8 cellular contexts compared by ENCODE assay signal in the genomic region with DNA sequence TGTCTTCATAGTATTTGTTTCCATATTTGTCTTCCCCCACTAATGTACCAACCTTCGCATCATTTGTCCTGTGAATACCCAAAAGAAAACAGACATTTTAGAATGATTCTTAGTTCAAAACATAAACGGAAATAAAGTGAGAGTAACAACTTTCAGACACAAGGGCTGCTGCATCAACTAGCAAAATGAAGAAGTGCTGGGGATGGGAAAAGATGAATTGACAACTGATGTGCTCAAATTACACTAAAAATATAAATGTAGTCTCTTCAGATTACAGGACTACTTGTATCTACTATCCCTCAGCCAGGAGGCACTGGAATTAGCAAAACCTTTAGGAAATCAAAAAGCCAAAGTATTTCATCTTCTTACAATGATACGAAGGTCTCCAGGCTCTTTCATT. TPM values are rescaled to one million over a fixed set of nuclear protein-coding genes. Genes with fewer than 3 reads are reported as not detected.
DNase-seq lines count a peak whose midpoint lies in the region; ATAC-seq and TF ChIP-seq lines count a peak whose summit lies in the region.

No MANE protein-coding gene starts in this region.

- H3K9me2 ChIP-seq in Loucy (replicated peaks; ENCODE audit: low read depth, low read length) = no peaks in the 10 kb centered on the region

- peaks cover 57% of the 10 kb centered on the region for H3K79me2 ChIP-seq in Loucy (ENCODE audit: insufficient read depth, low read length)

- no peaks in the 10 kb centered on the region for H3K9me3 ChIP-seq in Loucy (ENCODE audit: insufficient read depth, low read depth, low read length)

- H3K4me1 Mint-ChIP-seq in CD14-positive monocyte = peaks cover 43% of the 10 kb centered on the region
- H3K4me1 Mint-ChIP-seq in dendritic cell treated with granulocyte-macrophage colony-stimulating factor and Interleukin-4, amounts not matched to agents 40 ng/mL and 50 ng/mL, for 4 days (ENCODE audit: low read depth) = peaks cover 53% of the 10 kb centered on the region
- H3K4me1 Mint-ChIP-seq in natural killer cell treated with Interleukin-12 subunit alpha and Interleukin-12 subunit beta and Interleukin-15 and Interleukin-18, amount 100 ng/mL, for 72 hours (ENCODE audit: low read depth in 2 of 2) = peaks cover 36 to 42% of the 10 kb centered on the region in 2 donors

- no peak for ATAC-seq in natural killer cell treated with Interleukin-12 subunit alpha and Interleukin-12 subunit beta and Interleukin-15 and Interleukin-18, amount 100 ng/mL, for 72 hours
- ATAC-seq in GM21528 (IDR thresholded peaks at IDR 0.05; ENCODE audit: low FRiP score, unreplicated experiment) = no peak

- TF ChIP-seq CTCF in CD14-positive monocyte (IDR thresholded peaks at IDR 0.05) (no peak), Loucy (conservative IDR thresholded peaks at IDR 0.05; ENCODE audit: low read length) (no peak)

- H3K27ac Mint-ChIP-seq in CD14-positive monocyte = peak overlapping the region; percentile 91 to 95 (median 93)
- peak overlapping the region; percentile 93 for H3K27ac Mint-ChIP-seq in dendritic cell treated with granulocyte-macrophage colony-stimulating factor and Interleukin-4, amounts not matched to agents 40 ng/mL and 50 ng/mL, for 4 days
- H3K27ac Mint-ChIP-seq in natural killer cell treated with Interleukin-12 subunit alpha and Interleukin-12 subunit beta and Interleukin-15 and Interleukin-18, amount 100 ng/mL, for 72 hours = peak overlapping the region; percentile 80 to 97

- H2AFZ ChIP-seq in Loucy (ENCODE audit: low read length) = peak overlapping the region; percentile 98; the same call in 1 of the 2 replicates

- H3K4me1 ChIP-seq in Loucy (ENCODE audit: insufficient read depth, low read length, poor library complexity, severe bottlenecking) = peaks cover 35% of the 10 kb centered on the region

- peak overlapping the region; percentile 93 to 97 for H3K4me3 Mint-ChIP-seq in CD14-positive monocyte
- H3K4me3 Mint-ChIP-seq in dendritic cell treated with granulocyte-macrophage colony-stimulating factor and Interleukin-4, amounts not matched to agents 40 ng/mL and 50 ng/mL, for 4 days = peak overlapping the region; percentile 89
- H3K4me3 Mint-ChIP-seq in natural killer cell treated with Interleukin-12 subunit alpha and Interleukin-12 subunit beta and Interleukin-15 and Interleukin-18, amount 100 ng/mL, for 72 hours = peak overlapping the region; percentile 79

- peaks cover 4 to 20% (median 12%) of the 10 kb centered on the region in 7 donors for H3K9me3 Mint-ChIP-seq in CD14-positive monocyte
- H3K9me3 Mint-ChIP-seq in dendritic cell treated with granulocyte-macrophage colony-stimulating factor and Interleukin-4, amounts not matched to agents 40 ng/mL and 50 ng/mL, for 4 days = peaks cover 11% of the 10 kb centered on the region
- peaks cover 8% of the 10 kb centered on the region for H3K9me3 Mint-ChIP-seq in natural killer cell treated with Interleukin-12 subunit alpha and Interleukin-12 subunit beta and Interleukin-15 and Interleukin-18, amount 100 ng/mL, for 72 hours

- H3K27me3 ChIP-seq in Loucy (ENCODE audit: insufficient read depth, low read length, poor library complexity, severe bottlenecking) = no peaks in the 10 kb centered on the region

- intact Hi-C loops in CD14-positive monocyte (cut with micrococcal nuclease) = no loop called here
- intact Hi-C loops in dendritic cell treated with granulocyte-macrophage colony-stimulating factor and Interleukin-4, amounts not matched to agents 40 ng/mL and 50 ng/mL, for 4 days (cut with micrococcal nuclease) = no loop called here

- peak overlapping the region; percentile 91 for H3K9ac ChIP-seq in Loucy (ENCODE audit: low read depth, low read length, poor library complexity, severe bottlenecking)

- H3F3A ChIP-seq in Loucy (ENCODE audit: low read depth) = no peaks in the 10 kb centered on the region

- H3K4me2 ChIP-seq in Loucy (ENCODE audit: low read depth, low read length, poor library complexity, severe bottlenecking) = peak overlapping the region; percentile 83

- H3K36me3 Mint-ChIP-seq in CD14-positive monocyte = peaks cover 19 to 24% of the 10 kb centered on the region in 2 donors
- H3K36me3 Mint-ChIP-seq in dendritic cell treated with granulocyte-macrophage colony-stimulating factor and Interleukin-4, amounts not matched to agents 40 ng/mL and 50 ng/mL, for 4 days (ENCODE audit: low read depth) = peaks cover 30% of the 10 kb centered on the region
- H3K36me3 Mint-ChIP-seq in natural killer cell treated with Interleukin-12 subunit alpha and Interleukin-12 subunit beta and Interleukin-15 and Interleukin-18, amount 100 ng/mL, for 72 hours = peaks cover 14% of the 10 kb centered on the region

- peak overlapping the region; percentile 95 for H3K4me3 ChIP-seq in Loucy (ENCODE audit: low read length, poor library complexity, severe bottlenecking)

- no peaks in the 10 kb centered on the region for H3K27me3 Mint-ChIP-seq in CD14-positive monocyte (ENCODE audit: low read depth in 3 of 3)
- no peaks in the 10 kb centered on the region for H3K27me3 Mint-ChIP-seq in dendritic cell treated with granulocyte-macrophage colony-stimulating factor and Interleukin-4, amounts not matched to agents 40 ng/mL and 50 ng/mL, for 4 days
- H3K27me3 Mint-ChIP-seq in natural killer cell treated with Interleukin-12 subunit alpha and Interleukin-12 subunit beta and Interleukin-15 and Interleukin-18, amount 100 ng/mL, for 72 hours = no peaks in the 10 kb centered on the region

- peaks cover 21% of the 10 kb centered on the region for H4K20me1 ChIP-seq in Loucy (ENCODE audit: insufficient read depth, low read length, poor library complexity, severe bottlenecking)

- H3K36me3 ChIP-seq in Loucy (ENCODE audit: insufficient read depth, low read length) = no peaks in the 10 kb centered on the region

- no peak for DNase-seq in CD14-positive monocyte (ENCODE audit: low spot score)
- DNase-seq in natural killer cell treated with Interleukin-12 subunit alpha and Interleukin-12 subunit beta and Interleukin-15 and Interleukin-18, amount 100 ng/mL, for 72 hours (ENCODE audit: low spot score) = no peak
- DNase-seq in DMS79 (lab: John Stamatoyannopoulos, UW) = no peak
- DNase-seq in NCI-H748 treated with DMSO at 0.1 percent for 48 hours (lab: John Stamatoyannopoulos, UW) = no peak
- DNase-seq in cerebellar cortex (ENCODE audit: low spot score) = no peak

RNA-seq across cellular contexts. Expression of a gene that starts 0.7 kb away (rescaled TPM):
- polyA plus RNA-seq in CD14-positive monocyte = 100 to 1,000 TPM; 286 to 302 TPM
- total RNA-seq in natural killer cell treated with Interleukin-12 subunit alpha and Interleukin-12 subunit beta and Interleukin-15 and Interleukin-18, amount 100 ng/mL, for 72 hours = 100 to 1,000 TPM in 1 of 2 donors, 10 to 100 TPM in 1; 53.3 to 161 TPM
